8 cellular contexts compared by ENCODE assay signal in the genomic region with DNA sequence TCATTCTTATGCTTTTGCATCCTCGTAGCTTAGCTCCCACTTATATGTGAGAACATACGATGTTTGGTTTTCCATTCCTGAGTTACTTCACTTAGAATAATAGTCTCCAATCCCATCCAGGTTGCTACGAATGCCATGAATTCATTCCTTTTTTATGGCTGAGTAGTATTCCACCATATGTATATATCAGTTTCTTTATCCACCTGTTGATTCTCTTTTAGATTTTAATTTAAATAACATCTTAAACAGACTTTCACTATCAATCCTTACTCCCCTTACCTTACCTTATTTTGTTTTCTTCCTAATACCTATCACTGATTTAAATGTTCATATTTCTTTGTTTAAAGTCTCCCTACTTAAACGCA. TPM values are rescaled to one million over a fixed set of nuclear protein-coding genes. Genes with fewer than 3 reads are reported as not detected.
DNase-seq lines count a peak whose midpoint lies in the region; ATAC-seq and TF ChIP-seq lines count a peak whose summit lies in the region.

No MANE protein-coding gene starts in this region.

- H3K9ac ChIP-seq in stomach smooth muscle (ENCODE audit: low read length in 2 of 2) = peak overlapping the region in 1 of 2 donors; percentile 76

- peaks cover 7% of the 10 kb centered on the region for H3K36me3 Mint-ChIP-seq in T-helper 2 cell treated with Interferon-gamma antibody and Interleukin-4, amounts not matched to agents 5 μg/mL and 100 μg/mL, for 36 hours (ENCODE audit: low read depth)
- H3K36me3 Mint-ChIP-seq in activated T-helper 2 cell treated with anti-CD3 and anti-CD28 coated beads, Interferon-gamma antibody, Interleukin-2, Interleukin-4, amounts not matched to agents 10 μg/mL and 5 μg/mL and 100 μg/mL, durations not matched to agents 14 hours and 24 hours and 36 hours (ENCODE audit: low read depth) = peaks cover 8% of the 10 kb centered on the region

- DNase-seq in T-helper 2 cell treated with Interferon-gamma antibody and Interleukin-4, amounts not matched to agents 5 μg/mL and 100 μg/mL, for 36 hours (ENCODE audit: low spot score) = no peak
- DNase-seq in T-helper 2 cell (no peak), omental fat pad (ENCODE audit: low spot score) (no peak)
- DNase-seq in activated T-helper 2 cell treated with anti-CD3 and anti-CD28 coated beads, Interferon-gamma antibody, Interleukin-2, Interleukin-4, amounts not matched to agents 10 μg/mL and 5 μg/mL and 100 μg/mL, durations not matched to agents 14 hours and 24 hours and 36 hours (ENCODE audit: low spot score) = no peak

- H3K27ac ChIP-seq in stomach smooth muscle (ENCODE audit: low read length) = no peak overlapping the region

- peak overlapping the region; percentile 74 for H3K27ac Mint-ChIP-seq in T-helper 2 cell treated with Interferon-gamma antibody and Interleukin-4, amounts not matched to agents 5 μg/mL and 100 μg/mL, for 36 hours
- H3K27ac Mint-ChIP-seq in activated T-helper 2 cell treated with anti-CD3 and anti-CD28 coated beads, Interferon-gamma antibody, Interleukin-2, Interleukin-4, amounts not matched to agents 10 μg/mL and 5 μg/mL and 100 μg/mL, durations not matched to agents 14 hours and 24 hours and 36 hours = peak overlapping the region; percentile 44

- peaks cover 38% of the 10 kb centered on the region for H3K27me3 Mint-ChIP-seq in T-helper 2 cell treated with Interferon-gamma antibody and Interleukin-4, amounts not matched to agents 5 μg/mL and 100 μg/mL, for 36 hours (ENCODE audit: low read depth)
- peaks cover 41% of the 10 kb centered on the region for H3K27me3 Mint-ChIP-seq in activated T-helper 2 cell treated with anti-CD3 and anti-CD28 coated beads, Interferon-gamma antibody, Interleukin-2, Interleukin-4, amounts not matched to agents 10 μg/mL and 5 μg/mL and 100 μg/mL, durations not matched to agents 14 hours and 24 hours and 36 hours (ENCODE audit: low read depth)

- H3K9me3 Mint-ChIP-seq in T-helper 2 cell treated with Interferon-gamma antibody and Interleukin-4, amounts not matched to agents 5 μg/mL and 100 μg/mL, for 36 hours = peaks cover 4% of the 10 kb centered on the region
- peaks cover 4% of the 10 kb centered on the region for H3K9me3 Mint-ChIP-seq in activated T-helper 2 cell treated with anti-CD3 and anti-CD28 coated beads, Interferon-gamma antibody, Interleukin-2, Interleukin-4, amounts not matched to agents 10 μg/mL and 5 μg/mL and 100 μg/mL, durations not matched to agents 14 hours and 24 hours and 36 hours

- H3K4me1 Mint-ChIP-seq in T-helper 2 cell treated with Interferon-gamma antibody and Interleukin-4, amounts not matched to agents 5 μg/mL and 100 μg/mL, for 36 hours (ENCODE audit: low read depth) = peaks cover 10% of the 10 kb centered on the region
- peaks cover 10% of the 10 kb centered on the region for H3K4me1 Mint-ChIP-seq in activated T-helper 2 cell treated with anti-CD3 and anti-CD28 coated beads, Interferon-gamma antibody, Interleukin-2, Interleukin-4, amounts not matched to agents 10 μg/mL and 5 μg/mL and 100 μg/mL, durations not matched to agents 14 hours and 24 hours and 36 hours (ENCODE audit: low read depth)

- H3K9me3 ChIP-seq in iPS-18c (ENCODE audit: control insufficient read depth, insufficient read depth, low read length) (no peaks in the 10 kb centered on the region), stomach smooth muscle (ENCODE audit: control insufficient read depth in 2 of 2, low read length in 2 of 2) (no peaks in the 10 kb centered on the region)

- peak overlapping the region; percentile 93 for H3K4me3 Mint-ChIP-seq in T-helper 2 cell treated with Interferon-gamma antibody and Interleukin-4, amounts not matched to agents 5 μg/mL and 100 μg/mL, for 36 hours
- peak overlapping the region; percentile 79 for H3K4me3 Mint-ChIP-seq in activated T-helper 2 cell treated with anti-CD3 and anti-CD28 coated beads, Interferon-gamma antibody, Interleukin-2, Interleukin-4, amounts not matched to agents 10 μg/mL and 5 μg/mL and 100 μg/mL, durations not matched to agents 14 hours and 24 hours and 36 hours (ENCODE audit: low read depth)

- H3K4me3 ChIP-seq in iPS-18c (ENCODE audit: insufficient read depth, low read depth, low read length) = peak overlapping the region; percentile 77
- peak overlapping the region; percentile 68 to 81 for H3K4me3 ChIP-seq in stomach smooth muscle (ENCODE audit: low read length in 2 of 2)

- intact Hi-C loops in activated T-helper 2 cell treated with anti-CD3 and anti-CD28 coated beads, Interferon-gamma antibody, Interleukin-2, Interleukin-4, amounts not matched to agents 10 μg/mL and 5 μg/mL and 100 μg/mL, durations not matched to agents 14 hours and 24 hours and 36 hours (cut with micrococcal nuclease) = loop anchor here (1.0 kb wide), 1 partner anchor 12 kb away; no protein-coding TSS in a partner anchor

- no peaks in the 10 kb centered on the region for H3K27me3 ChIP-seq in stomach smooth muscle (ENCODE audit: control insufficient read depth in 1 of 2, insufficient read depth in 2 of 2, low read length in 2 of 2)

- peaks cover 5% of the 10 kb centered on the region for H3K4me1 ChIP-seq in stomach smooth muscle (ENCODE audit: control insufficient read depth, insufficient read depth, low read length)

- no peak for TF ChIP-seq CTCF in omental fat pad (IDR thresholded peaks at IDR 0.05)

- ATAC-seq in GM18909 (IDR thresholded peaks at IDR 0.05; ENCODE audit: poor library complexity, unreplicated experiment) (no peak), GM21515 (IDR thresholded peaks at IDR 0.05; ENCODE audit: unreplicated experiment) (no peak), omental fat pad (ENCODE audit: low FRiP score) (no peak)

- peaks cover 0 to 2% of the 10 kb centered on the region in 2 donors for H3K36me3 ChIP-seq in stomach smooth muscle (ENCODE audit: control insufficient read depth in 2 of 2, insufficient read depth in 2 of 2, low read length in 2 of 2)

RNA-seq across cellular contexts. Expression of a gene that starts 0.5 kb away (rescaled TPM):
- total RNA-seq in activated T-helper 2 cell treated with anti-CD3 and anti-CD28 coated beads, Interferon-gamma antibody, Interleukin-2, Interleukin-4, amounts not matched to agents 10 μg/mL and 5 μg/mL and 100 μg/mL, durations not matched to agents 14 hours and 24 hours and 36 hours = 3.3 and 3.5 TPM in 2 replicates
- total RNA-seq in omental fat pad = 10 to 100 TPM in 3 of 4 donors, 1 to 10 TPM in 1; 8.9 to 21.6 (median 12.2) TPM

RNA-seq across cellular contexts. Expression of a gene that starts 29.0 kb away (rescaled TPM):
- total RNA-seq in activated T-helper 2 cell treated with anti-CD3 and anti-CD28 coated beads, Interferon-gamma antibody, Interleukin-2, Interleukin-4, amounts not matched to agents 10 μg/mL and 5 μg/mL and 100 μg/mL, durations not matched to agents 14 hours and 24 hours and 36 hours = not detected in 2 replicates
- under 1 TPM in 1 of 4 donors, not detected in 3; 0.06 TPM for total RNA-seq in omental fat pad
